ENCODE assay signal across 1 cellular context in the genomic region with DNA sequence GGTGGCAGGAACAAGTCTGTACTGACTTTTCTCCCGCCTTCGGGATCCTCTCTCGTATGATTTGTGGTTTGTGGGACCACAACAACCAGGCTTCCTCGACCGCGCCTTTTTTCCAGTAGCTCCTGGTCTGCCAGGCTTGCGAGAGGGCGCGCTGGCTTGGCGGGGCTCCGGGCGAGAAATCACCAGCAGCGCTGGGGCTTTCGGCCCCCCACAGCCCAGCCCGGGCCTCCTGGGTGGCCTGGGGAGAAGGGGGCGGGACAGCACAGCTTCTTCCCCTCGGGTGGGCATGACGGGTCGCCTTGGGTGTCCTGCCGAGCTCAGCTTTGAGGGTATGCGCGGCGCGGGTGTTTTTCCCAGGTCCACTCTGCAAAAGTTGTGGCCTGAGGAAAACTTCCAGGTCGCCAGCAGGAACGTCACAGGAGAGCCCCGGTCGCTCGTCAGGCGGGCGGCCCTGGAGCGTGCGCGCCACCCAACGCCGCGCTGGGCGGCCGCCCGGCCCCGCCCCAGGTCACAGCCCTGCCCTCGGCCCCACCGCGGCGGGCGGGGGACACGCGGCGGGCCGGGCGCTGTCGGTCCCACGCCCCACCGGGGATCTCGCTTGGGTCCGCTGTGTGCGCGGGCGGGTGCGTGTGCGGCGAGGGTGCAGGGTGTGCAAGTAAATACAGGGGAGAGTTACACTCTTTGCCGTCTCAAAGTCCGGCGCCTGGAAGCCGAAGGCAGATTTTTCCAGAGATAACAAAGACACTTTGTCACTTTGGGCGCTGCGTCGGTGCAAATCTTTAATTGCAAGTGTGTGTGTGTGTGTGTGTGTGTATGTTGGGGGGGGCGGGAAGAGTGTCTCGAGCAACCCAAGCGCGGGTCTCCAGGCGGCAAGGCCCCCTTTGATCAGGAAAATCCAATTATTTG.
TF ChIP-seq lines count a peak whose summit lies in the region.

No MANE protein-coding gene starts in this region.

TF ChIP-seq in HepG2, 621 proteins besides CTCF, POLR2A, EP300 and RAD21 (continued from another document and continues in another):
- TF ChIP-seq, protein P1, sequence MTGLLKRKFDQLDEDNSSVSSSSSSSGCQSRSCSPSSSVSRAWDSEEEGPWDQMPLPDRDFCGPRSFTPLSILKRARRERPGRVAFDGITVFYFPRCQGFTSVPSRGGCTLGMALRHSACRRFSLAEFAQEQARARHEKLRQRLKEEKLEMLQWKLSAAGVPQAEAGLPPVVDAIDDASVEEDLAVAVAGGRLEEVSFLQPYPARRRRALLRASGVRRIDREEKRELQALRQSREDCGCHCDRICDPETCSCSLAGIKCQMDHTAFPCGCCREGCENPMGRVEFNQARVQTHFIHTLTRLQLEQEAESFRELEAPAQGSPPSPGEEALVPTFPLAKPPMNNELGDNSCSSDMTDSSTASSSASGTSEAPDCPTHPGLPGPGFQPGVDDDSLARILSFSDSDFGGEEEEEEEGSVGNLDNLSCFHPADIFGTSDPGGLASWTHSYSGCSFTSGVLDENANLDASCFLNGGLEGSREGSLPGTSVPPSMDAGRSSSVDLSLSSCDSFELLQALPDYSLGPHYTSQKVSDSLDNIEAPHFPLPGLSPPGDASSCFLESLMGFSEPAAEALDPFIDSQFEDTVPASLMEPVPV (CRISPR knock-in tag; IDR thresholded peaks at IDR 0.05): no peak
- TF ChIP-seq NR2F2 (IDR thresholded peaks at IDR 0.05; ENCODE audit: borderline replicate concordance, low read depth) (no peak), KMT2B (CRISPR knock-in tag; IDR thresholded peaks at IDR 0.05) (no peak; the same call in none of the 2 replicates), ZNF441 (CRISPR knock-in tag; IDR thresholded peaks at IDR 0.05; ENCODE audit: borderline replicate concordance) (peak; percentile 90), ZNF746 (CRISPR knock-in tag; IDR thresholded peaks at IDR 0.05) (peak; percentile 91), PTBP1 (IDR thresholded peaks at IDR 0.05; ENCODE audit: low read depth, low read length, poor library complexity, severe bottlenecking) (no peak), TCF12 (IDR thresholded peaks at IDR 0.05) (no peak), TCF12 (CRISPR knock-in tag; IDR thresholded peaks at IDR 0.05) (0 out of 2 replicates have a peak, but pooled peaks have one; percentile 15), ZNF383 (CRISPR knock-in tag; IDR thresholded peaks at IDR 0.05; ENCODE audit: borderline replicate concordance) (no peak), SAFB2 (CRISPR knock-in tag; IDR thresholded peaks at IDR 0.05; ENCODE audit: borderline replicate concordance, low read depth) (no peak), MAFG (CRISPR knock-in tag; IDR thresholded peaks at IDR 0.05) (no peak), ZNF274 (CRISPR knock-in tag; IDR thresholded peaks at IDR 0.05) (peak; percentile 86), REPIN1 (CRISPR knock-in tag; IDR thresholded peaks at IDR 0.05; ENCODE audit: borderline replicate concordance, low read depth) (peak; percentile 69), ZEB1 (IDR thresholded peaks at IDR 0.05; ENCODE audit: insufficient replicate concordance, low read depth) (no peak), ZFX (CRISPR knock-in tag; IDR thresholded peaks at IDR 0.05; ENCODE audit: low read depth) (peak; percentile 9), MYC (CRISPR knock-in tag; IDR thresholded peaks at IDR 0.05; ENCODE audit: borderline replicate concordance) (peak; percentile 81), RAD51 (IDR thresholded peaks at IDR 0.05; ENCODE audit: borderline replicate concordance) (peak; percentile 34; the same call in 1 of the 2 replicates), MED1 (CRISPR knock-in tag; IDR thresholded peaks at IDR 0.05) (peak; percentile 31; the same call in 1 of the 2 replicates), ATF7-NPFF (CRISPR knock-in tag; IDR thresholded peaks at IDR 0.05; ENCODE audit: low read depth) (peak; percentile 44), ZNF724P (CRISPR knock-in tag; IDR thresholded peaks at IDR 0.05; ENCODE audit: borderline replicate concordance) (no peak), NCOA2 (CRISPR knock-in tag; IDR thresholded peaks at IDR 0.05) (no peak), PRMT3 (CRISPR knock-in tag; IDR thresholded peaks at IDR 0.05; ENCODE audit: borderline replicate concordance, low read depth) (no peak), DNMT1 (CRISPR knock-in tag; IDR thresholded peaks at IDR 0.05) (no peak), GTF3A (CRISPR knock-in tag; conservative IDR thresholded peaks at IDR 0.05) (no peak), ZNF678 (CRISPR knock-in tag; IDR thresholded peaks at IDR 0.05) (no peak; the same call in 1 of the 2 replicates), ZNF354B (CRISPR knock-in tag; IDR thresholded peaks at IDR 0.05) (no peak; the same call in 1 of the 2 replicates), MTF1 (CRISPR knock-in tag; IDR thresholded peaks at IDR 0.05) (no peak), CEBPB (IDR thresholded peaks at IDR 0.05; ENCODE audit: borderline replicate concordance, low read depth, low read length) (no peak), ZNF430 (CRISPR knock-in tag; IDR thresholded peaks at IDR 0.05) (peak; percentile 99)
- TF ChIP-seq, protein P2, sequence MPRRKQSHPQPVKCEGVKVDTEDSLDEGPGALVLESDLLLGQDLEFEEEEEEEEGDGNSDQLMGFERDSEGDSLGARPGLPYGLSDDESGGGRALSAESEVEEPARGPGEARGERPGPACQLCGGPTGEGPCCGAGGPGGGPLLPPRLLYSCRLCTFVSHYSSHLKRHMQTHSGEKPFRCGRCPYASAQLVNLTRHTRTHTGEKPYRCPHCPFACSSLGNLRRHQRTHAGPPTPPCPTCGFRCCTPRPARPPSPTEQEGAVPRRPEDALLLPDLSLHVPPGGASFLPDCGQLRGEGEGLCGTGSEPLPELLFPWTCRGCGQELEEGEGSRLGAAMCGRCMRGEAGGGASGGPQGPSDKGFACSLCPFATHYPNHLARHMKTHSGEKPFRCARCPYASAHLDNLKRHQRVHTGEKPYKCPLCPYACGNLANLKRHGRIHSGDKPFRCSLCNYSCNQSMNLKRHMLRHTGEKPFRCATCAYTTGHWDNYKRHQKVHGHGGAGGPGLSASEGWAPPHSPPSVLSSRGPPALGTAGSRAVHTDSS (CRISPR knock-in tag; conservative IDR thresholded peaks at IDR 0.05): no peak
- TF ChIP-seq, protein P3, sequence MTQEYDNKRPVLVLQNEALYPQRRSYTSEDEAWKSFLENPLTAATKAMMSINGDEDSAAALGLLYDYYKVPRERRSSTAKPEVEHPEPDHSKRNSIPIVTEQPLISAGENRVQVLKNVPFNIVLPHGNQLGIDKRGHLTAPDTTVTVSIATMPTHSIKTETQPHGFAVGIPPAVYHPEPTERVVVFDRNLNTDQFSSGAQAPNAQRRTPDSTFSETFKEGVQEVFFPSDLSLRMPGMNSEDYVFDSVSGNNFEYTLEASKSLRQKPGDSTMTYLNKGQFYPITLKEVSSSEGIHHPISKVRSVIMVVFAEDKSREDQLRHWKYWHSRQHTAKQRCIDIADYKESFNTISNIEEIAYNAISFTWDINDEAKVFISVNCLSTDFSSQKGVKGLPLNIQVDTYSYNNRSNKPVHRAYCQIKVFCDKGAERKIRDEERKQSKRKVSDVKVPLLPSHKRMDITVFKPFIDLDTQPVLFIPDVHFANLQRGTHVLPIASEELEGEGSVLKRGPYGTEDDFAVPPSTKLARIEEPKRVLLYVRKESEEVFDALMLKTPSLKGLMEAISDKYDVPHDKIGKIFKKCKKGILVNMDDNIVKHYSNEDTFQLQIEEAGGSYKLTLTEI (CRISPR knock-in tag; conservative IDR thresholded peaks at IDR 0.05): no peak
- TF ChIP-seq, protein P4, sequence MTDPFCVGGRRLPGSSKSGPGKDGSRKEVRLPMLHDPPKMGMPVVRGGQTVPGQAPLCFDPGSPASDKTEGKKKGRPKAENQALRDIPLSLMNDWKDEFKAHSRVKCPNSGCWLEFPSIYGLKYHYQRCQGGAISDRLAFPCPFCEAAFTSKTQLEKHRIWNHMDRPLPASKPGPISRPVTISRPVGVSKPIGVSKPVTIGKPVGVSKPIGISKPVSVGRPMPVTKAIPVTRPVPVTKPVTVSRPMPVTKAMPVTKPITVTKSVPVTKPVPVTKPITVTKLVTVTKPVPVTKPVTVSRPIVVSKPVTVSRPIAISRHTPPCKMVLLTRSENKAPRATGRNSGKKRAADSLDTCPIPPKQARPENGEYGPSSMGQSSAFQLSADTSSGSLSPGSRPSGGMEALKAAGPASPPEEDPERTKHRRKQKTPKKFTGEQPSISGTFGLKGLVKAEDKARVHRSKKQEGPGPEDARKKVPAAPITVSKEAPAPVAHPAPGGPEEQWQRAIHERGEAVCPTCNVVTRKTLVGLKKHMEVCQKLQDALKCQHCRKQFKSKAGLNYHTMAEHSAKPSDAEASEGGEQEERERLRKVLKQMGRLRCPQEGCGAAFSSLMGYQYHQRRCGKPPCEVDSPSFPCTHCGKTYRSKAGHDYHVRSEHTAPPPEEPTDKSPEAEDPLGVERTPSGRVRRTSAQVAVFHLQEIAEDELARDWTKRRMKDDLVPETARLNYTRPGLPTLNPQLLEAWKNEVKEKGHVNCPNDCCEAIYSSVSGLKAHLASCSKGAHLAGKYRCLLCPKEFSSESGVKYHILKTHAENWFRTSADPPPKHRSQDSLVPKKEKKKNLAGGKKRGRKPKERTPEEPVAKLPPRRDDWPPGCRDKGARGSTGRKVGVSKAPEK (CRISPR knock-in tag; IDR thresholded peaks at IDR 0.05; ENCODE audit: borderline replicate concordance): no peak
- TF ChIP-seq, protein P5, sequence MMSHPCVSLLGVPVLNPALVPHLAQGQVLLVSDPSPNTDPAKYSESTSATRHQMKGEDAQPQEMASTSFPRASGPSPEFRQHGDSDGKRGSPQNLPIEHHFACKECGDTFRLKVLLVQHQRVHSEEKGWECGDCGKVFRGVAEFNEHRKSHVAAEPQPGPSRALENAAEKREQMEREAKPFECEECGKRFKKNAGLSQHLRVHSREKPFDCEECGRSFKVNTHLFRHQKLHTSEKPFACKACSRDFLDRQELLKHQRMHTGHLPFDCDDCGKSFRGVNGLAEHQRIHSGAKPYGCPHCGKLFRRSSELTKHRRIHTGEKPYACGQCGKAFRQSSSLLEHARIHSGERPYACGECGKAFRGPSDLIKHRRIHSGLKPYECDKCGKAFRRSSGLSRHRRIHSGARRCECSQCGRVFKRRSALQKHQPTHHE (CRISPR knock-in tag; IDR thresholded peaks at IDR 0.05; ENCODE audit: borderline replicate concordance): no peak
- TF ChIP-seq, protein P6, sequence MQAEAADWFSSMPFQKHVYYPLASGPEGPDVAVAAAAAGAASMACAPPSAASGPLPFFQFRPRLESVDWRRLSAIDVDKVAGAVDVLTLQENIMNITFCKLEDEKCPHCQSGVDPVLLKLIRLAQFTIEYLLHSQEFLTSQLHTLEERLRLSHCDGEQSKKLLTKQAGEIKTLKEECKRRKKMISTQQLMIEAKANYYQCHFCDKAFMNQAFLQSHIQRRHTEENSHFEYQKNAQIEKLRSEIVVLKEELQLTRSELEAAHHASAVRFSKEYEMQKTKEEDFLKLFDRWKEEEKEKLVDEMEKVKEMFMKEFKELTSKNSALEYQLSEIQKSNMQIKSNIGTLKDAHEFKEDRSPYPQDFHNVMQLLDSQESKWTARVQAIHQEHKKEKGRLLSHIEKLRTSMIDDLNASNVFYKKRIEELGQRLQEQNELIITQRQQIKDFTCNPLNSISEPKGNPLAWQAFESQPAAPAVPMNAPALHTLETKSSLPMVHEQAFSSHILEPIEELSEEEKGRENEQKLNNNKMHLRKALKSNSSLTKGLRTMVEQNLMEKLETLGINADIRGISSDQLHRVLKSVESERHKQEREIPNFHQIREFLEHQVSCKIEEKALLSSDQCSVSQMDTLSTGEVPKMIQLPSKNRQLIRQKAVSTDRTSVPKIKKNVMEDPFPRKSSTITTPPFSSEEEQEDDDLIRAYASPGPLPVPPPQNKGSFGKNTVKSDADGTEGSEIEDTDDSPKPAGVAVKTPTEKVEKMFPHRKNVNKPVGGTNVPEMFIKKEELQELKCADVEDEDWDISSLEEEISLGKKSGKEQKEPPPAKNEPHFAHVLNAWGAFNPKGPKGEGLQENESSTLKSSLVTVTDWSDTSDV (CRISPR knock-in tag; IDR thresholded peaks at IDR 0.05): 0 out of 2 replicates have a peak, but pooled peaks have one; percentile 29
- TF ChIP-seq, protein P7, sequence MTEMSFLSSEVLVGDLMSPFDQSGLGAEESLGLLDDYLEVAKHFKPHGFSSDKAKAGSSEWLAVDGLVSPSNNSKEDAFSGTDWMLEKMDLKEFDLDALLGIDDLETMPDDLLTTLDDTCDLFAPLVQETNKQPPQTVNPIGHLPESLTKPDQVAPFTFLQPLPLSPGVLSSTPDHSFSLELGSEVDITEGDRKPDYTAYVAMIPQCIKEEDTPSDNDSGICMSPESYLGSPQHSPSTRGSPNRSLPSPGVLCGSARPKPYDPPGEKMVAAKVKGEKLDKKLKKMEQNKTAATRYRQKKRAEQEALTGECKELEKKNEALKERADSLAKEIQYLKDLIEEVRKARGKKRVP (CRISPR knock-in tag; IDR thresholded peaks at IDR 0.05): peak in 1 of 2 experiments; percentile 56; a peak in 1 of 4 replicates
- TF ChIP-seq, protein P8, sequence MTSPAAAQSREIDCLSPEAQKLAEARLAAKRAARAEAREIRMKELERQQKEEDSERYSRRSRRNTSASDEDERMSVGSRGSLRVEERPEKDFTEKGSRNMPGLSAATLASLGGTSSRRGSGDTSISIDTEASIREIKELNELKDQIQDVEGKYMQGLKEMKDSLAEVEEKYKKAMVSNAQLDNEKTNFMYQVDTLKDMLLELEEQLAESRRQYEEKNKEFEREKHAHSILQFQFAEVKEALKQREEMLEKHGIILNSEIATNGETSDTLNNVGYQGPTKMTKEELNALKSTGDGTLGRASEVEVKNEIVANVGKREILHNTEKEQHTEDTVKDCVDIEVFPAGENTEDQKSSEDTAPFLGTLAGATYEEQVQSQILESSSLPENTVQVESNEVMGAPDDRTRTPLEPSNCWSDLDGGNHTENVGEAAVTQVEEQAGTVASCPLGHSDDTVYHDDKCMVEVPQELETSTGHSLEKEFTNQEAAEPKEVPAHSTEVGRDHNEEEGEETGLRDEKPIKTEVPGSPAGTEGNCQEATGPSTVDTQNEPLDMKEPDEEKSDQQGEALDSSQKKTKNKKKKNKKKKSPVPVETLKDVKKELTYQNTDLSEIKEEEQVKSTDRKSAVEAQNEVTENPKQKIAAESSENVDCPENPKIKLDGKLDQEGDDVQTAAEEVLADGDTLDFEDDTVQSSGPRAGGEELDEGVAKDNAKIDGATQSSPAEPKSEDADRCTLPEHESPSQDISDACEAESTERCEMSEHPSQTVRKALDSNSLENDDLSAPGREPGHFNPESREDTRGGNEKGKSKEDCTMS (CRISPR knock-in tag; conservative IDR thresholded peaks at IDR 0.05): no peak
- TF ChIP-seq, protein P9, sequence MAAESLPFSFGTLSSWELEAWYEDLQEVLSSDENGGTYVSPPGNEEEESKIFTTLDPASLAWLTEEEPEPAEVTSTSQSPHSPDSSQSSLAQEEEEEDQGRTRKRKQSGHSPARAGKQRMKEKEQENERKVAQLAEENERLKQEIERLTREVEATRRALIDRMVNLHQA (CRISPR knock-in tag; IDR thresholded peaks at IDR 0.05): no peak
- TF ChIP-seq, protein P10, sequence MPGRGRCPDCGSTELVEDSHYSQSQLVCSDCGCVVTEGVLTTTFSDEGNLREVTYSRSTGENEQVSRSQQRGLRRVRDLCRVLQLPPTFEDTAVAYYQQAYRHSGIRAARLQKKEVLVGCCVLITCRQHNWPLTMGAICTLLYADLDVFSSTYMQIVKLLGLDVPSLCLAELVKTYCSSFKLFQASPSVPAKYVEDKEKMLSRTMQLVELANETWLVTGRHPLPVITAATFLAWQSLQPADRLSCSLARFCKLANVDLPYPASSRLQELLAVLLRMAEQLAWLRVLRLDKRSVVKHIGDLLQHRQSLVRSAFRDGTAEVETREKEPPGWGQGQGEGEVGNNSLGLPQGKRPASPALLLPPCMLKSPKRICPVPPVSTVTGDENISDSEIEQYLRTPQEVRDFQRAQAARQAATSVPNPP (CRISPR knock-in tag; IDR thresholded peaks at IDR 0.05): peak; percentile 54; the same call in 1 of the 2 replicates
- TF ChIP-seq, protein P11, sequence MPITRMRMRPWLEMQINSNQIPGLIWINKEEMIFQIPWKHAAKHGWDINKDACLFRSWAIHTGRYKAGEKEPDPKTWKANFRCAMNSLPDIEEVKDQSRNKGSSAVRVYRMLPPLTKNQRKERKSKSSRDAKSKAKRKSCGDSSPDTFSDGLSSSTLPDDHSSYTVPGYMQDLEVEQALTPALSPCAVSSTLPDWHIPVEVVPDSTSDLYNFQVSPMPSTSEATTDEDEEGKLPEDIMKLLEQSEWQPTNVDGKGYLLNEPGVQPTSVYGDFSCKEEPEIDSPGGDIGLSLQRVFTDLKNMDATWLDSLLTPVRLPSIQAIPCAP (CRISPR knock-in tag; IDR thresholded peaks at IDR 0.05; ENCODE audit: low read depth): no peak
